ENCODE assay signal across 17 cellular contexts in the genomic region with DNA sequence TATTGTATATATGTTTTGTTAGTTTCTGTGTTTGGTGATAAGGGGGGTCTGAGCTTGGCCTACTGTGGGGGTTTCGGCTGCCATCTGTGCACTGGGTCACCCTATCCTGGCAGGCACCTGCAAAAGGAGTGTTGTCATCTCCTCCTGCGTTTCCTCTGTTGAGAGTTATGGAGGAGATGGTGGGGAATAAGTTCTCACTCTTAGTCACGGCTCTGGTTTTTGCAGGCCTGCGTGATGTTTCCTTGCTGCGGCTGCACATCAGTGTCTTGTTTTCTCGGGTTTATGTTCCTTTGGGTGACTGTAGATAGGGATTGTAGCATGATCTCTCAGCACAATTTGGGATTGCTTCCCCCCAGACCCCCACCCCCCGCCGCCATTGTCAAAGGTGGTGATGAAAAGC. TPM values are rescaled to one million over a fixed set of nuclear protein-coding genes. Genes with fewer than 3 reads are reported as not detected.
DNase-seq lines count a peak whose midpoint lies in the region; ATAC-seq, FAIRE-seq and TF ChIP-seq lines count a peak whose summit lies in the region.
"Had no signal": no experiment of that assay in that cellular context is flagged by ENCODE, and none has a peak within 500 bp of the region (broad histone marks: within the 10 kb centered on the region; RNA-seq: fewer than 3 reads in every experiment).

No MANE protein-coding gene starts in this region.

- TF ChIP-seq POLR2A in GM12891 (IDR thresholded peaks at IDR 0.05; ENCODE audit: low read depth, low read length), result no peak

- TF ChIP-seq CTCF in GM10248 (IDR thresholded peaks at IDR 0.05; ENCODE audit: control extremely low read depth, extremely low read depth, low read depth, missing control alignments), result no peak

- peaks cover 63% of the 10 kb centered on the region for H3K36me3 Mint-ChIP-seq in CD4-positive, CD25-positive, alpha-beta regulatory T cell
- H3K36me3 Mint-ChIP-seq in activated T-helper 17 cell treated with anti-CD3 and anti-CD28 coated beads, Interleukin-2, amount 50 U/mL, for 72 hours (ENCODE audit: low read depth), result peaks cover 71% of the 10 kb centered on the region
- peaks cover 5 to 89% (median 22%) of the 10 kb centered on the region in 3 donors for H3K36me3 Mint-ChIP-seq in naive thymus-derived CD8-positive, alpha-beta T cell

- CTCF ChIA-PET in GM10248 (lab: Yijun Ruan, JAX), result interaction anchor here (1.1 to 1.5 kb wide), 4 partner anchors 9 to 63 kb away, joined by 3 to 8 read pairs (median 5); no protein-coding TSS in a partner anchor

- peaks cover 70% of the 10 kb centered on the region for H3K36me3 ChIP-seq in CD4-positive, CD25-positive, alpha-beta regulatory T cell (ENCODE audit: control insufficient read depth, insufficient read depth, low read length)

- peak overlapping the region; percentile 87 to 98 (median 92) for H3K4me3 Mint-ChIP-seq in CD4-positive, CD25-positive, alpha-beta regulatory T cell
- H3K4me3 Mint-ChIP-seq in activated T-helper 17 cell treated with anti-CD3 and anti-CD28 coated beads, Interleukin-2, amount 50 U/mL, for 72 hours, result peak overlapping the region; percentile 76
- peak overlapping the region; percentile 62 to 90 (median 86) for H3K4me3 Mint-ChIP-seq in naive thymus-derived CD8-positive, alpha-beta T cell

- H3K27ac Mint-ChIP-seq in CD4-positive, CD25-positive, alpha-beta regulatory T cell, result peak overlapping the region; percentile 79 to 93 (median 83)
- peak overlapping the region; percentile 80 for H3K27ac Mint-ChIP-seq in activated T-helper 17 cell treated with anti-CD3 and anti-CD28 coated beads, Interleukin-2, amount 50 U/mL, for 72 hours
- H3K27ac Mint-ChIP-seq in naive thymus-derived CD8-positive, alpha-beta T cell, result peak overlapping the region; percentile 74 to 94 (median 90)

- peak; percentile 40 for FAIRE-seq in GM12891 (lab: Jason Lieb, UNC)

- H3K4me1 ChIP-seq in CD4-positive, CD25-positive, alpha-beta regulatory T cell (ENCODE audit: control insufficient read depth, insufficient read depth, low read length, poor library complexity, severe bottlenecking), result peaks cover 76% of the 10 kb centered on the region
- H3K4me1 ChIP-seq: sigmoid colon had no signal

- POLR2A ChIA-PET in naive thymus-derived CD8-positive, alpha-beta T cell (lab: Charles Lee), result interaction anchor here (0.6 to 17.7 kb wide), 9 partner anchors 9 to 1176 kb away, joined by 3 to 314 read pairs (median 7); a partner anchor contains a TSS
- POLR2A ChIA-PET in GM10248 (lab: Yijun Ruan, JAX), result interaction anchor here (1.2 kb wide), 1 partner anchor 54 kb away, joined by 3 read pairs; no protein-coding TSS in a partner anchor

- peaks cover 35 to 93% (median 73%) of the 10 kb centered on the region in 4 donors for H3K4me1 Mint-ChIP-seq in CD4-positive, CD25-positive, alpha-beta regulatory T cell
- peaks cover 51% of the 10 kb centered on the region for H3K4me1 Mint-ChIP-seq in activated T-helper 17 cell treated with anti-CD3 and anti-CD28 coated beads, Interleukin-2, amount 50 U/mL, for 72 hours
- H3K4me1 Mint-ChIP-seq in naive thymus-derived CD8-positive, alpha-beta T cell, result peaks cover 46 to 90% (median 80%) of the 10 kb centered on the region in 4 donors

- H3K27me3 Mint-ChIP-seq in CD4-positive, CD25-positive, alpha-beta regulatory T cell, result no peaks in the 10 kb centered on the region
- H3K27me3 Mint-ChIP-seq in activated T-helper 17 cell treated with anti-CD3 and anti-CD28 coated beads, Interleukin-2, amount 50 U/mL, for 72 hours, result no peaks in the 10 kb centered on the region
- no peaks in the 10 kb centered on the region for H3K27me3 Mint-ChIP-seq in naive thymus-derived CD8-positive, alpha-beta T cell

- ATAC-seq in CD4-positive, CD25-positive, alpha-beta regulatory T cell (ENCODE audit: low read depth in 2 of 2), result peak in 1 of 2 donors; percentile 40
- peak; percentile 80 for ATAC-seq in activated T-helper 17 cell treated with anti-CD3 and anti-CD28 coated beads, Interleukin-2, amount 50 U/mL, for 72 hours (replicated peaks)
- ATAC-seq in naive thymus-derived CD8-positive, alpha-beta T cell, result peak in 1 of 2 donors; percentile 22
- no peak for ATAC-seq in GM21447 (IDR thresholded peaks at IDR 0.05; ENCODE audit: unreplicated experiment)
- ATAC-seq: left ventricle myocardium superior had no signal

- no peaks in the 10 kb centered on the region for H3K9me3 Mint-ChIP-seq in CD4-positive, CD25-positive, alpha-beta regulatory T cell
- H3K9me3 Mint-ChIP-seq in activated T-helper 17 cell treated with anti-CD3 and anti-CD28 coated beads, Interleukin-2, amount 50 U/mL, for 72 hours, result no peaks in the 10 kb centered on the region
- no peaks in the 10 kb centered on the region for H3K9me3 Mint-ChIP-seq in naive thymus-derived CD8-positive, alpha-beta T cell

- no peaks in the 10 kb centered on the region for H3K27me3 ChIP-seq in CD4-positive, CD25-positive, alpha-beta regulatory T cell (ENCODE audit: control insufficient read depth, insufficient read depth, low read length)
- H3K27me3 ChIP-seq: sigmoid colon had no signal

- peak overlapping the region; percentile 42 for H3K27ac ChIP-seq in CD4-positive, CD25-positive, alpha-beta regulatory T cell (ENCODE audit: insufficient read depth, low read length, poor library complexity, severe bottlenecking)
- H3K27ac ChIP-seq: sigmoid colon had no signal

- DNase-seq in CD4-positive, CD25-positive, alpha-beta regulatory T cell, result peak in 1 of 3 donors; percentile 34
- no peak for DNase-seq in GM12891 (ENCODE audit: insufficient read length, low spot score)
- DNase-seq in naive thymus-derived CD8-positive, alpha-beta T cell, result no peak
- no peak for DNase-seq in SHP77 treated with DMSO at 0.1 percent for 48 hours (lab: John Stamatoyannopoulos, UW)
- DNase-seq in inferior parietal cortex (ENCODE audit: extremely low spot score), result no peak
- DNase-seq in GM10248 (ENCODE audit: extremely low spot score), result no peak
- DNase-seq: activated gamma-delta T cell treated with Interleukin-2 at 50 U/mL for 16 hours, C1 segment of cervical spinal cord, GDM1, HCEC 1CT, hippocampal formation, left ventricle myocardium superior, NCI-H748 treated with DMSO at 0.1 percent for 48 hours, Right ventricle myocardium superior, sigmoid colon had no signal

- no peaks in the 10 kb centered on the region for H3K9me3 ChIP-seq in CD4-positive, CD25-positive, alpha-beta regulatory T cell (ENCODE audit: control insufficient read depth in 2 of 2, low read length in 2 of 2)
- H3K9me3 ChIP-seq: sigmoid colon had no signal

- H3K4me3 ChIP-seq in CD4-positive, CD25-positive, alpha-beta regulatory T cell (ENCODE audit: low read depth, low read length), result peak overlapping the region; percentile 70
- H3K4me3 ChIP-seq: sigmoid colon had no signal

TF ChIP-seq in GM12891, 5 proteins besides CTCF, POLR2A, EP300 and RAD21:
- TF ChIP-seq POLR2AphosphoS5 (IDR thresholded peaks at IDR 0.05; ENCODE audit: low read depth, low read length) (no peak), POU2F2 (IDR thresholded peaks at IDR 0.05; ENCODE audit: low read depth, low read length) (no peak), SPI1 (IDR thresholded peaks at IDR 0.05; ENCODE audit: low read depth, low read length) (no peak), TAF1 (IDR thresholded peaks at IDR 0.05; ENCODE audit: low read depth, low read length) (no peak), PAX5 (IDR thresholded peaks at IDR 0.05; ENCODE audit: insufficient read depth, low read length, severe bottlenecking) (no peak)

RNA-seq across cellular contexts. Expression of a gene that starts 36.8 kb away (rescaled TPM):
- total RNA-seq in CD4-positive, CD25-positive, alpha-beta regulatory T cell, result 190 TPM
- polyA plus RNA-seq in CD4-positive, CD25-positive, alpha-beta regulatory T cell, result 100 to 1,000 TPM; 139 to 163 (median 156) TPM
- 64.9 TPM for polyA plus RNA-seq in GM12891 (2012; ENCODE audit: low read depth, missing spikeins)
- total RNA-seq in activated T-helper 17 cell treated with anti-CD3 and anti-CD28 coated beads, Interleukin-2, amount 50 U/mL, for 72 hours, result 10 to 100 TPM; 69.8 to 79.3 TPM
- 100 to 1,000 TPM; 160 to 167 TPM for total RNA-seq in naive thymus-derived CD8-positive, alpha-beta T cell
- 10 to 100 TPM; 49.9 to 81.7 (median 63.2) TPM for polyA plus RNA-seq in naive thymus-derived CD8-positive, alpha-beta T cell

RNA-seq across cellular contexts. Expression of a gene that starts 52.0 kb away (rescaled TPM):
- 0.07 TPM for total RNA-seq in CD4-positive, CD25-positive, alpha-beta regulatory T cell
- polyA plus RNA-seq in CD4-positive, CD25-positive, alpha-beta regulatory T cell, result not detected
- 0.03 TPM for polyA plus RNA-seq in GM12891 (2012; ENCODE audit: low read depth, missing spikeins)
- 1 to 10 TPM in 1 of 2 donors, under 1 TPM in 1; 0.71 to 1.3 TPM for total RNA-seq in activated T-helper 17 cell treated with anti-CD3 and anti-CD28 coated beads, Interleukin-2, amount 50 U/mL, for 72 hours
- under 1 TPM; 0.13 to 0.16 TPM for total RNA-seq in naive thymus-derived CD8-positive, alpha-beta T cell
- under 1 TPM; 0.06 to 0.15 (median 0.15) TPM for polyA plus RNA-seq in naive thymus-derived CD8-positive, alpha-beta T cell

RNA-seq across cellular contexts. Expression of a gene that starts 58.0 kb away (rescaled TPM):
- 427 TPM for total RNA-seq in CD4-positive, CD25-positive, alpha-beta regulatory T cell
- 100 to 1,000 TPM; 132 to 229 (median 160) TPM for polyA plus RNA-seq in CD4-positive, CD25-positive, alpha-beta regulatory T cell
- 203 TPM for polyA plus RNA-seq in GM12891 (2012; ENCODE audit: low read depth, missing spikeins)
- 100 to 1,000 TPM; 316 to 649 TPM for total RNA-seq in activated T-helper 17 cell treated with anti-CD3 and anti-CD28 coated beads, Interleukin-2, amount 50 U/mL, for 72 hours
- total RNA-seq in naive thymus-derived CD8-positive, alpha-beta T cell, result 10 to 100 TPM; 44.4 to 44.5 TPM
- polyA plus RNA-seq in naive thymus-derived CD8-positive, alpha-beta T cell, result 100 to 1,000 TPM in 1 of 3 donors, 10 to 100 TPM in 2; 60.0 to 106 (median 73.8) TPM
